ENCODE assay signal across 8 cellular contexts in genomic region chr7:73738220-73738611, GRCh38. TPM values are rescaled to one million over a fixed set of nuclear protein-coding genes. Genes with fewer than 3 reads are reported as not detected.
A peak's percentile ranks its signal among the peaks of the same experiment; 100 is the strongest.
DNase-seq lines count a peak whose midpoint lies in the region; ATAC-seq and TF ChIP-seq lines count a peak whose summit lies in the region.

No MANE protein-coding gene starts in this region.

- DNase-seq in DMS53 (lab: John Stamatoyannopoulos, UW) (peak; percentile 84), DMS53 treated with DMSO at 0.1 percent for 48 hours (lab: John Stamatoyannopoulos, UW; ENCODE audit: unreplicated experiment) (no peak), RPMI8226 (peak; percentile 82), glutamatergic neuron (peak; percentile 53), osteoblast (ENCODE audit: insufficient read length, low spot score, missing footprints) (peak; percentile 96), uterus (peak; percentile 61 to 63)
- peak; percentile 58 for DNase-seq in activated naive CD8-positive, alpha-beta T cell treated with anti-CD3 and anti-CD28 coated beads for 36 hours

- no peaks in the 10 kb centered on the region for H3K9me3 Mint-ChIP-seq in activated naive CD8-positive, alpha-beta T cell treated with anti-CD3 and anti-CD28 coated beads for 36 hours
- H3K9me3 Mint-ChIP-seq in glutamatergic neuron (ENCODE audit: unreplicated experiment) = peaks cover 5% of the 10 kb centered on the region

- TF ChIP-seq POLR2A in uterus (IDR thresholded peaks at IDR 0.05) = no peak

- H3K4me3 Mint-ChIP-seq in activated naive CD8-positive, alpha-beta T cell treated with anti-CD3 and anti-CD28 coated beads for 36 hours = peak overlapping the region; percentile 97
- H3K4me3 Mint-ChIP-seq in glutamatergic neuron (ENCODE audit: unreplicated experiment) = peak overlapping the region; percentile 90

- H3K27ac ChIP-seq in osteoblast (ENCODE audit: low read depth, low read length) (peak overlapping the region; percentile 41), uterus (peak overlapping the region; percentile 18 to 94)

- peak; percentile 13 for ATAC-seq in HG03175 (IDR thresholded peaks at IDR 0.05; ENCODE audit: unreplicated experiment)

- H3K4me3 ChIP-seq in osteoblast (ENCODE audit: insufficient read depth, low read length) = peak overlapping the region; percentile 97
- H3K4me3 ChIP-seq in uterus = peak overlapping the region; percentile 57 to 67

- H3K4me1 Mint-ChIP-seq in activated naive CD8-positive, alpha-beta T cell treated with anti-CD3 and anti-CD28 coated beads for 36 hours = peaks cover 7% of the 10 kb centered on the region
- peaks cover 5% of the 10 kb centered on the region for H3K4me1 Mint-ChIP-seq in glutamatergic neuron (ENCODE audit: low read depth, unreplicated experiment)

- peak overlapping the region; percentile 97 for H2AFZ ChIP-seq in osteoblast (ENCODE audit: low read length)

- peak overlapping the region; percentile 98 for H3K27ac Mint-ChIP-seq in activated naive CD8-positive, alpha-beta T cell treated with anti-CD3 and anti-CD28 coated beads for 36 hours
- no peak overlapping the region for H3K27ac Mint-ChIP-seq in glutamatergic neuron (ENCODE audit: unreplicated experiment)

- peak overlapping the region; percentile 95 for H3K4me2 ChIP-seq in osteoblast (ENCODE audit: insufficient read depth, low read length)

- no peaks in the 10 kb centered on the region for H3K9me3 ChIP-seq in osteoblast (ENCODE audit: low read depth, low read length)
- H3K9me3 ChIP-seq in uterus = no peaks in the 10 kb centered on the region

- peaks cover 5% of the 10 kb centered on the region for H4K20me1 ChIP-seq in osteoblast (ENCODE audit: insufficient read depth, low read length)

- H3K36me3 Mint-ChIP-seq in activated naive CD8-positive, alpha-beta T cell treated with anti-CD3 and anti-CD28 coated beads for 36 hours = peaks cover 2% of the 10 kb centered on the region
- no peaks in the 10 kb centered on the region for H3K36me3 Mint-ChIP-seq in glutamatergic neuron (ENCODE audit: unreplicated experiment)

- H3K4me1 ChIP-seq in osteoblast (ENCODE audit: insufficient read depth, low read length) (peaks cover 15% of the 10 kb centered on the region), uterus (peaks cover 0 to 3% of the 10 kb centered on the region in 2 donors)

- H3K27me3 ChIP-seq in osteoblast (ENCODE audit: insufficient read depth, low read length) (no peaks in the 10 kb centered on the region), uterus (no peaks in the 10 kb centered on the region)

- H3K79me2 ChIP-seq in osteoblast (ENCODE audit: insufficient read depth, low read length) = peaks cover 11% of the 10 kb centered on the region

- no peak for TF ChIP-seq CTCF in glutamatergic neuron (IDR thresholded peaks at IDR 0.05; ENCODE audit: partially characterized antibody, unreplicated experiment)
- TF ChIP-seq CTCF in osteoblast (IDR thresholded peaks at IDR 0.05; ENCODE audit: extremely low read depth, low read depth, low read length) = no peak
- no peak for TF ChIP-seq CTCF in uterus (IDR thresholded peaks at IDR 0.05)

- H3K27me3 Mint-ChIP-seq in activated naive CD8-positive, alpha-beta T cell treated with anti-CD3 and anti-CD28 coated beads for 36 hours = no peaks in the 10 kb centered on the region
- peaks cover 7% of the 10 kb centered on the region for H3K27me3 Mint-ChIP-seq in glutamatergic neuron (ENCODE audit: unreplicated experiment)

- intact Hi-C loops in uterus (cut with DNase I; ENCODE audit: low total_unique reads) = no loop called here

- H3K36me3 ChIP-seq in osteoblast (ENCODE audit: insufficient read depth, low read length) = peaks cover 6% of the 10 kb centered on the region
- H3K36me3 ChIP-seq in uterus = no peaks in the 10 kb centered on the region

RNA-seq across cellular contexts. Expression of gene ABHD11, which starts 0.4 kb away (rescaled TPM):
- total RNA-seq in activated naive CD8-positive, alpha-beta T cell treated with anti-CD3 and anti-CD28 coated beads for 36 hours = 10 to 100 TPM; 24.2 to 25.2 TPM
- total RNA-seq in glutamatergic neuron (ENCODE audit: unreplicated experiment) = 13.9 TPM
- total RNA-seq in osteoblast = 6.5 and 8.7 TPM in 2 replicates
- total RNA-seq in uterus = 10 to 100 TPM in 2 of 4 donors, 1 to 10 TPM in 2; 4.4 to 14.1 (median 7.7) TPM

RNA-seq across cellular contexts. Expression of gene STX1A, which starts 18.7 kb away (rescaled TPM):
- total RNA-seq in activated naive CD8-positive, alpha-beta T cell treated with anti-CD3 and anti-CD28 coated beads for 36 hours = 1 to 10 TPM; 4.9 TPM
- 119 TPM for total RNA-seq in glutamatergic neuron (ENCODE audit: unreplicated experiment)
- 15.9 and 17.4 TPM in 2 replicates for total RNA-seq in osteoblast
- total RNA-seq in uterus = 10 to 100 TPM in 2 of 4 donors, 1 to 10 TPM in 2; 2.3 to 19.1 (median 11.0) TPM

RNA-seq across cellular contexts. Expression of gene CLDN3, which starts 31.9 kb away (rescaled TPM):
- total RNA-seq in activated naive CD8-positive, alpha-beta T cell treated with anti-CD3 and anti-CD28 coated beads for 36 hours = not detected
- not detected for total RNA-seq in glutamatergic neuron (ENCODE audit: unreplicated experiment)
- not detected in 2 replicates for total RNA-seq in osteoblast
- 10 to 100 TPM in 1 of 4 donors, under 1 TPM in 2, not detected in 1; 0.51 to 15.1 (median 0.88) TPM for total RNA-seq in uterus

RNA-seq across cellular contexts. Expression of gene BUD23, which starts 54.8 kb away (rescaled TPM):
- total RNA-seq in activated naive CD8-positive, alpha-beta T cell treated with anti-CD3 and anti-CD28 coated beads for 36 hours = 100 to 1,000 TPM; 117 to 124 TPM
- total RNA-seq in glutamatergic neuron (ENCODE audit: unreplicated experiment) (42.6 TPM), osteoblast (33.9 and 36.9 TPM in 2 replicates), uterus (10 to 100 TPM; 12.4 to 54.6 (median 31.5) TPM)

RNA-seq across cellular contexts. Expression of gene DNAJC30, which starts 55.0 kb away (rescaled TPM):
- total RNA-seq in activated naive CD8-positive, alpha-beta T cell treated with anti-CD3 and anti-CD28 coated beads for 36 hours = 10 to 100 TPM in 1 of 2 experiments, 1 to 10 TPM in 1; 9.5 to 10.7 TPM
- total RNA-seq in glutamatergic neuron (ENCODE audit: unreplicated experiment) (8.4 TPM), osteoblast (2.9 TPM in 2 replicates), uterus (10 to 100 TPM in 1 of 4 donors, 1 to 10 TPM in 2, under 1 TPM in 1; 0.29 to 14.1 (median 3.3) TPM)
